In the genomic region with DNA sequence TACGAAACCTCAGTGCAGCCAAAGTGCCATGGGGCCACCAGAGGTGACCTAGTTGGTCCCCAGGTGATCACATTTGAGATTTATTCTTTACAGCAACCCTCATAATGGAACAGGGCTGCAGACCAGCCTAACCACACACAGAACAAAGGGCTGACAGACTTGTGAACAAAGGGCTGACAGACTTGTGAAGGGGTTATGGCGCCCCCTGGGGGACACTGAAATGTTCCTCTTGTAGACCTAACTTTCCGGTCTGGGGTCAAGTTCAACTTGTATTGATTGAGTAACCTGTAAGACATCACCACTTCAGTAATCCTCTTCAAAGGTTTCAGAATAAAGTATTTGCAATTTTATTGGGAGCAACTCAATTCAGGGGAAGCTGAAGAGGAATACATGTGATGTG, we compare ENCODE assay signal across 1 cellular context.
TF ChIP-seq lines count a peak whose summit lies in the region.

No MANE protein-coding gene starts in this region.

TF ChIP-seq in HepG2, 621 proteins besides CTCF, POLR2A, EP300 and RAD21 (continued from another document and continues in another):
- TF ChIP-seq, protein P1, sequence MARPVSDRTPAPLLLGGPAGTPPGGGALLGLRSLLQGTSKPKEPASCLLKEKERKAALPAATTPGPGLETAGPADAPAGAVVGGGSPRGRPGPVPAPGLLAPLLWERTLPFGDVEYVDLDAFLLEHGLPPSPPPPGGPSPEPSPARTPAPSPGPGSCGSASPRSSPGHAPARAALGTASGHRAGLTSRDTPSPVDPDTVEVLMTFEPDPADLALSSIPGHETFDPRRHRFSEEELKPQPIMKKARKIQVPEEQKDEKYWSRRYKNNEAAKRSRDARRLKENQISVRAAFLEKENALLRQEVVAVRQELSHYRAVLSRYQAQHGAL (CRISPR knock-in tag; IDR thresholded peaks at IDR 0.05; ENCODE audit: not compliant biosample characterization), result no peak
- no peak for TF ChIP-seq EED (CRISPR knock-in tag; IDR thresholded peaks at IDR 0.05)
- TF ChIP-seq, protein P2, sequence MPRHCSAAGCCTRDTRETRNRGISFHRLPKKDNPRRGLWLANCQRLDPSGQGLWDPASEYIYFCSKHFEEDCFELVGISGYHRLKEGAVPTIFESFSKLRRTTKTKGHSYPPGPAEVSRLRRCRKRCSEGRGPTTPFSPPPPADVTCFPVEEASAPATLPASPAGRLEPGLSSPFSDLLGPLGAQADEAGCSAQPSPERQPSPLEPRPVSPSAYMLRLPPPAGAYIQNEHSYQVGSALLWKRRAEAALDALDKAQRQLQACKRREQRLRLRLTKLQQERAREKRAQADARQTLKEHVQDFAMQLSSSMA (CRISPR knock-in tag; IDR thresholded peaks at IDR 0.05), result no peak
- TF ChIP-seq CBX2 (IDR thresholded peaks at IDR 0.05; ENCODE audit: low read depth, low read length), result no peak
- no peak for TF ChIP-seq CBX2 (CRISPR knock-in tag; IDR thresholded peaks at IDR 0.05; ENCODE audit: low read depth)
- TF ChIP-seq SSRP1 (CRISPR knock-in tag; IDR thresholded peaks at IDR 0.05), result no peak
- 0 out of 2 replicates have a peak, but pooled peaks have one; percentile 24 for TF ChIP-seq THAP11 (CRISPR knock-in tag; IDR thresholded peaks at IDR 0.05)
- no peak for TF ChIP-seq NRL (CRISPR knock-in tag; IDR thresholded peaks at IDR 0.05; ENCODE audit: borderline replicate concordance)
- TF ChIP-seq ZSCAN9 (CRISPR knock-in tag; IDR thresholded peaks at IDR 0.05; ENCODE audit: borderline replicate concordance), result no peak
- TF ChIP-seq ZNF746 (CRISPR knock-in tag; IDR thresholded peaks at IDR 0.05), result no peak
- TF ChIP-seq STAT5B (CRISPR knock-in tag; IDR thresholded peaks at IDR 0.05), result no peak
- TF ChIP-seq RXRB (CRISPR knock-in tag; IDR thresholded peaks at IDR 0.05; ENCODE audit: borderline replicate concordance), result peak; percentile 83
- TF ChIP-seq ZBTB7B (CRISPR knock-in tag; IDR thresholded peaks at IDR 0.05), result no peak
- peak; percentile 69 for TF ChIP-seq ZMYM4 (CRISPR knock-in tag; IDR thresholded peaks at IDR 0.05)
- TF ChIP-seq KDM5A (IDR thresholded peaks at IDR 0.05; ENCODE audit: borderline replicate concordance, low read length), result no peak
- no peak for TF ChIP-seq ZFP41 (CRISPR knock-in tag; IDR thresholded peaks at IDR 0.05; ENCODE audit: borderline replicate concordance)
- TF ChIP-seq, protein P3, sequence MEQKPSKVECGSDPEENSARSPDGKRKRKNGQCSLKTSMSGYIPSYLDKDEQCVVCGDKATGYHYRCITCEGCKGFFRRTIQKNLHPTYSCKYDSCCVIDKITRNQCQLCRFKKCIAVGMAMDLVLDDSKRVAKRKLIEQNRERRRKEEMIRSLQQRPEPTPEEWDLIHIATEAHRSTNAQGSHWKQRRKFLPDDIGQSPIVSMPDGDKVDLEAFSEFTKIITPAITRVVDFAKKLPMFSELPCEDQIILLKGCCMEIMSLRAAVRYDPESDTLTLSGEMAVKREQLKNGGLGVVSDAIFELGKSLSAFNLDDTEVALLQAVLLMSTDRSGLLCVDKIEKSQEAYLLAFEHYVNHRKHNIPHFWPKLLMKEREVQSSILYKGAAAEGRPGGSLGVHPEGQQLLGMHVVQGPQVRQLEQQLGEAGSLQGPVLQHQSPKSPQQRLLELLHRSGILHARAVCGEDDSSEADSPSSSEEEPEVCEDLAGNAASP (CRISPR knock-in tag; IDR thresholded peaks at IDR 0.05; ENCODE audit: borderline replicate concordance), result peak; percentile 66; the same call in 1 of the 2 replicates
- no peak for TF ChIP-seq ZNF556 (CRISPR knock-in tag; IDR thresholded peaks at IDR 0.05; ENCODE audit: borderline replicate concordance)
- no peak for TF ChIP-seq WIZ (CRISPR knock-in tag; IDR thresholded peaks at IDR 0.05)
- no peak for TF ChIP-seq SRSF9 (IDR thresholded peaks at IDR 0.05; ENCODE audit: borderline replicate concordance, insufficient read depth, low read depth, low read length, poor library complexity, severe bottlenecking)
- TF ChIP-seq, protein P4, sequence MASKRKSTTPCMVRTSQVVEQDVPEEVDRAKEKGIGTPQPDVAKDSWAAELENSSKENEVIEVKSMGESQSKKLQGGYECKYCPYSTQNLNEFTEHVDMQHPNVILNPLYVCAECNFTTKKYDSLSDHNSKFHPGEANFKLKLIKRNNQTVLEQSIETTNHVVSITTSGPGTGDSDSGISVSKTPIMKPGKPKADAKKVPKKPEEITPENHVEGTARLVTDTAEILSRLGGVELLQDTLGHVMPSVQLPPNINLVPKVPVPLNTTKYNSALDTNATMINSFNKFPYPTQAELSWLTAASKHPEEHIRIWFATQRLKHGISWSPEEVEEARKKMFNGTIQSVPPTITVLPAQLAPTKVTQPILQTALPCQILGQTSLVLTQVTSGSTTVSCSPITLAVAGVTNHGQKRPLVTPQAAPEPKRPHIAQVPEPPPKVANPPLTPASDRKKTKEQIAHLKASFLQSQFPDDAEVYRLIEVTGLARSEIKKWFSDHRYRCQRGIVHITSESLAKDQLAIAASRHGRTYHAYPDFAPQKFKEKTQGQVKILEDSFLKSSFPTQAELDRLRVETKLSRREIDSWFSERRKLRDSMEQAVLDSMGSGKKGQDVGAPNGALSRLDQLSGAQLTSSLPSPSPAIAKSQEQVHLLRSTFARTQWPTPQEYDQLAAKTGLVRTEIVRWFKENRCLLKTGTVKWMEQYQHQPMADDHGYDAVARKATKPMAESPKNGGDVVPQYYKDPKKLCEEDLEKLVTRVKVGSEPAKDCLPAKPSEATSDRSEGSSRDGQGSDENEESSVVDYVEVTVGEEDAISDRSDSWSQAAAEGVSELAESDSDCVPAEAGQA (IDR thresholded peaks at IDR 0.05; ENCODE audit: low read depth), result no peak
- TF ChIP-seq, protein P4 (CRISPR knock-in tag; IDR thresholded peaks at IDR 0.05; ENCODE audit: borderline replicate concordance), result no peak
- no peak for TF ChIP-seq AHR (CRISPR knock-in tag; IDR thresholded peaks at IDR 0.05)
- no peak for TF ChIP-seq NCOA5 (CRISPR knock-in tag; IDR thresholded peaks at IDR 0.05)
- no peak for TF ChIP-seq ZNF792 (CRISPR knock-in tag; IDR thresholded peaks at IDR 0.05)
- TF ChIP-seq, protein P5, sequence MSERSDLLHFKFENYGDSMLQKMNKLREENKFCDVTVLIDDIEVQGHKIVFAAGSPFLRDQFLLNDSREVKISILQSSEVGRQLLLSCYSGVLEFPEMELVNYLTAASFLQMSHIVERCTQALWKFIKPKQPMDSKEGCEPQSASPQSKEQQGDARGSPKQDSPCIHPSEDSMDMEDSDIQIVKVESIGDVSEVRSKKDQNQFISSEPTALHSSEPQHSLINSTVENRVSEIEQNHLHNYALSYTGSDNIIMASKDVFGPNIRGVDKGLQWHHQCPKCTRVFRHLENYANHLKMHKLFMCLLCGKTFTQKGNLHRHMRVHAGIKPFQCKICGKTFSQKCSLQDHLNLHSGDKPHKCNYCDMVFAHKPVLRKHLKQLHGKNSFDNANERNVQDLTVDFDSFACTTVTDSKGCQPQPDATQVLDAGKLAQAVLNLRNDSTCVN (CRISPR knock-in tag; IDR thresholded peaks at IDR 0.05; ENCODE audit: borderline replicate concordance), result no peak
- TF ChIP-seq SMYD3 (CRISPR knock-in tag; IDR thresholded peaks at IDR 0.05), result no peak
- no peak for TF ChIP-seq KLF12 (CRISPR knock-in tag; IDR thresholded peaks at IDR 0.05; ENCODE audit: borderline replicate concordance)
- TF ChIP-seq SNAI1 (CRISPR knock-in tag; IDR thresholded peaks at IDR 0.05; ENCODE audit: borderline replicate concordance), result no peak
- no peak for TF ChIP-seq SRSF1 (optimal IDR thresholded peaks at IDR 0.05; ENCODE audit: low read depth, low read length)
- peak; percentile 25 for TF ChIP-seq TEAD3 (CRISPR knock-in tag; optimal IDR thresholded peaks at IDR 0.05; ENCODE audit: borderline replicate concordance)
- TF ChIP-seq, protein P6, sequence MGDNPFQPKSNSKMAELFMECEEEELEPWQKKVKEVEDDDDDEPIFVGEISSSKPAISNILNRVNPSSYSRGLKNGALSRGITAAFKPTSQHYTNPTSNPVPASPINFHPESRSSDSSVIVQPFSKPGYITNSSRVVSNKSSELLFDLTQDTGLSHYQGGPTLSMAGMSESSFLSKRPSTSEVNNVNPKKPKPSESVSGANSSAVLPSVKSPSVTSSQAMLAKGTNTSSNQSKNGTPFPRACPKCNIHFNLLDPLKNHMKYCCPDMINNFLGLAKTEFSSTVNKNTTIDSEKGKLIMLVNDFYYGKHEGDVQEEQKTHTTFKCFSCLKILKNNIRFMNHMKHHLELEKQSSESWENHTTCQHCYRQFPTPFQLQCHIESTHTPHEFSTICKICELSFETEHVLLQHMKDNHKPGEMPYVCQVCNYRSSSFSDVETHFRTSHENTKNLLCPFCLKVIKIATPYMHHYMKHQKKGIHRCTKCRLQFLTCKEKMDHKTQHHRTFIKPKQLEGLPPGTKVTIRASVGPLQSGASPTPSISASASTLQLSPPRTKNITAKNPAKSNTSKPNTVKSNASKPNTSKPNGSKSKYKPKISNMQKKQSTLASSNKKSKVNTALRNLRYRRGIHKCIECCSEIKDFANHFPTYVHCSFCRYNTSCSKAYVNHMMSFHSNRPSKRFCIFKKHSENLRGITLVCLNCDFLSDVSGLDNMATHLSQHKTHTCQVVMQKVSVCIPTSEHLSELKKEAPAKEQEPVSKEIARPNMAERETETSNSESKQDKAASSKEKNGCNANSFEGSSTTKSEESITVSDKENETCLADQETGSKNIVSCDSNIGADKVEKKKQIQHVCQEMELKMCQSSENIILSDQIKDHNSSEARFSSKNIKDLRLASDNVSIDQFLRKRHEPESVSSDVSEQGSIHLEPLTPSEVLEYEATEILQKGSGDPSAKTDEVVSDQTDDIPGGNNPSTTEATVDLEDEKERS (CRISPR knock-in tag; IDR thresholded peaks at IDR 0.05), result no peak
- TF ChIP-seq, protein P7, sequence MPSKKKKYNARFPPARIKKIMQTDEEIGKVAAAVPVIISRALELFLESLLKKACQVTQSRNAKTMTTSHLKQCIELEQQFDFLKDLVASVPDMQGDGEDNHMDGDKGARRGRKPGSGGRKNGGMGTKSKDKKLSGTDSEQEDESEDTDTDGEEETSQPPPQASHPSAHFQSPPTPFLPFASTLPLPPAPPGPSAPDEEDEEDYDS (CRISPR knock-in tag; IDR thresholded peaks at IDR 0.05), result no peak
- TF ChIP-seq NONO (IDR thresholded peaks at IDR 0.05), result no peak
- no peak for TF ChIP-seq NONO (CRISPR knock-in tag; conservative IDR thresholded peaks at IDR 0.05)
- TF ChIP-seq, protein P8, sequence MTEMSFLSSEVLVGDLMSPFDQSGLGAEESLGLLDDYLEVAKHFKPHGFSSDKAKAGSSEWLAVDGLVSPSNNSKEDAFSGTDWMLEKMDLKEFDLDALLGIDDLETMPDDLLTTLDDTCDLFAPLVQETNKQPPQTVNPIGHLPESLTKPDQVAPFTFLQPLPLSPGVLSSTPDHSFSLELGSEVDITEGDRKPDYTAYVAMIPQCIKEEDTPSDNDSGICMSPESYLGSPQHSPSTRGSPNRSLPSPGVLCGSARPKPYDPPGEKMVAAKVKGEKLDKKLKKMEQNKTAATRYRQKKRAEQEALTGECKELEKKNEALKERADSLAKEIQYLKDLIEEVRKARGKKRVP (CRISPR knock-in tag; IDR thresholded peaks at IDR 0.05), result peak in 1 of 2 experiments; percentile 18; a peak in 1 of 4 replicates
- TF ChIP-seq, protein P9, sequence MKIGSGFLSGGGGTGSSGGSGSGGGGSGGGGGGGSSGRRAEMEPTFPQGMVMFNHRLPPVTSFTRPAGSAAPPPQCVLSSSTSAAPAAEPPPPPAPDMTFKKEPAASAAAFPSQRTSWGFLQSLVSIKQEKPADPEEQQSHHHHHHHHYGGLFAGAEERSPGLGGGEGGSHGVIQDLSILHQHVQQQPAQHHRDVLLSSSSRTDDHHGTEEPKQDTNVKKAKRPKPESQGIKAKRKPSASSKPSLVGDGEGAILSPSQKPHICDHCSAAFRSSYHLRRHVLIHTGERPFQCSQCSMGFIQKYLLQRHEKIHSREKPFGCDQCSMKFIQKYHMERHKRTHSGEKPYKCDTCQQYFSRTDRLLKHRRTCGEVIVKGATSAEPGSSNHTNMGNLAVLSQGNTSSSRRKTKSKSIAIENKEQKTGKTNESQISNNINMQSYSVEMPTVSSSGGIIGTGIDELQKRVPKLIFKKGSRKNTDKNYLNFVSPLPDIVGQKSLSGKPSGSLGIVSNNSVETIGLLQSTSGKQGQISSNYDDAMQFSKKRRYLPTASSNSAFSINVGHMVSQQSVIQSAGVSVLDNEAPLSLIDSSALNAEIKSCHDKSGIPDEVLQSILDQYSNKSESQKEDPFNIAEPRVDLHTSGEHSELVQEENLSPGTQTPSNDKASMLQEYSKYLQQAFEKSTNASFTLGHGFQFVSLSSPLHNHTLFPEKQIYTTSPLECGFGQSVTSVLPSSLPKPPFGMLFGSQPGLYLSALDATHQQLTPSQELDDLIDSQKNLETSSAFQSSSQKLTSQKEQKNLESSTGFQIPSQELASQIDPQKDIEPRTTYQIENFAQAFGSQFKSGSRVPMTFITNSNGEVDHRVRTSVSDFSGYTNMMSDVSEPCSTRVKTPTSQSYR (CRISPR knock-in tag; IDR thresholded peaks at IDR 0.05; ENCODE audit: borderline replicate concordance), result no peak
- TF ChIP-seq, protein P10, sequence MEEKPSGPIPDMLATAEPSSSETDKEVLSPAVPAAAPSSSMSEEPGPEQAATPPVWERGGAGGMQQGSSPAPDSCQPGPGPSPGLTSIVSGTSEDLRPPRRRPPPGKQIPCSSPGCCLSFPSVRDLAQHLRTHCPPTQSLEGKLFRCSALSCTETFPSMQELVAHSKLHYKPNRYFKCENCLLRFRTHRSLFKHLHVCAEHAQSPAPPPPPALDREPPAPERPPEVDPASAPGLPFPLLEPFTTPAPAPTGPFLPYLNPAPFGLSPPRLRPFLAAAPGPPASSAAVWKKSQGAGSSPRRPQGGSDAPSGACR (CRISPR knock-in tag; IDR thresholded peaks at IDR 0.05), result no peak
- no peak for TF ChIP-seq ZNF766 (CRISPR knock-in tag; IDR thresholded peaks at IDR 0.05; ENCODE audit: borderline replicate concordance)
- TF ChIP-seq ZNF878 (CRISPR knock-in tag; IDR thresholded peaks at IDR 0.05), result no peak
- no peak for TF ChIP-seq SP140L (CRISPR knock-in tag; IDR thresholded peaks at IDR 0.05; ENCODE audit: borderline replicate concordance)
- TF ChIP-seq ZKSCAN1 (IDR thresholded peaks at IDR 0.05; ENCODE audit: low read length), result no peak
- TF ChIP-seq ZNF30 (CRISPR knock-in tag; IDR thresholded peaks at IDR 0.05), result no peak
- no peak for TF ChIP-seq SNAPC2 (CRISPR knock-in tag; IDR thresholded peaks at IDR 0.05)
- TF ChIP-seq SMARCC2 (IDR thresholded peaks at IDR 0.05), result no peak
